ENCODE assay signal across 21 cellular contexts in the genomic region with DNA sequence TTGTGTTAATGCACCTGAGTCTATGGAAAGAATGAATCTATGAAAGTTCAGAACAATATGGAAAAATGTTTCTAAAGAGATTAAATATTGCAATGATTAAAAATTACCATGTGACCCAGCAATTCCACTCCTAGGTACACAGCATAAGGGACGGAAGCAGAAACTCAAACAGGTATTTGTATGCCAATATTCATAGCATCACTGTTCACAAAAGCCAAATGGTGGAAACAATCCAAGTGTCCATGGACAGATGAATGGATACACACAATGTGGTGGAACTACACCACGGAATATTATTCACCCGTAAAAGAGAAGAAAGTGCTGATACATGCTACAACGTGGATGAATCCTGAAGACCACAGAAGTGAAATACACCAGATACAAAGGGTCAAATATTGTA.
"Had no signal": no experiment of that assay in that cellular context is flagged by ENCODE, and none has a peak within 500 bp of the region (broad histone marks: within the 10 kb centered on the region; RNA-seq: fewer than 3 reads in every experiment).

No MANE protein-coding gene starts in this region.

- H3K27ac ChIP-seq: hepatocyte, neural progenitor cell, parathyroid adenoma, upper lobe of right lung had no signal

- H3K36me3 ChIP-seq: neural progenitor cell, thoracic aorta, transverse colon had no signal

- DNase-seq: effector memory CD4-positive, alpha-beta T cell; esophagus squamous epithelium; heart left ventricle; kidney; mucosa of descending colon; naive B cell; stimulated activated CD4-positive, alpha-beta T cell treated with anti-CD3 and anti-CD28 coated beads, Interleukin-2, amount 100 ng/mL, for 24 hours; stimulated activated CD4-positive, alpha-beta T cell treated with anti-CD3 and anti-CD28 coated beads, Interleukin-4, amount 100 ng/mL, for 24 hours; stimulated activated naive CD4-positive, alpha-beta T cell treated with Interleukin-2 at 50 U/mL for 16 hours; stomach; transverse colon; upper lobe of right lung had no signal

- H3K4me2 ChIP-seq: hepatocyte, neural progenitor cell had no signal

- H3K9ac ChIP-seq: neural progenitor cell, parathyroid adenoma had no signal

- H3K9me3 ChIP-seq: esophagus squamous epithelium, heart left ventricle, mucosa of descending colon, stomach, thoracic aorta, transverse colon, upper lobe of right lung, vagina had no signal

- H3K4me3 ChIP-seq: coronary artery, esophagus squamous epithelium, hepatocyte, lung, mucosa of descending colon, neural progenitor cell, stomach, thoracic aorta, transverse colon, upper lobe of right lung, vagina had no signal

- H3K4me1 ChIP-seq: transverse colon, vagina had no signal

- ATAC-seq: mucosa of descending colon; natural killer cell treated with Interleukin-12 subunit alpha and Interleukin-12 subunit beta and Interleukin-15 and Interleukin-18, amount 100 ng/mL, for 72 hours; stimulated activated effector memory CD8-positive, alpha-beta T cell treated with anti-CD3 and anti-CD28 coated beads, Interleukin-12 subunit alpha, Interleukin-12 subunit beta, amount 100 ng/mL, for 72 hours had no signal

- H2AFZ ChIP-seq: hepatocyte, neural progenitor cell, parathyroid adenoma had no signal

- H3K27me3 ChIP-seq: esophagus squamous epithelium, heart left ventricle, hepatocyte, neural progenitor cell, stomach, transverse colon, upper lobe of right lung, vagina had no signal
